ENCODE assay signal across 8 cellular contexts in the genomic region with DNA sequence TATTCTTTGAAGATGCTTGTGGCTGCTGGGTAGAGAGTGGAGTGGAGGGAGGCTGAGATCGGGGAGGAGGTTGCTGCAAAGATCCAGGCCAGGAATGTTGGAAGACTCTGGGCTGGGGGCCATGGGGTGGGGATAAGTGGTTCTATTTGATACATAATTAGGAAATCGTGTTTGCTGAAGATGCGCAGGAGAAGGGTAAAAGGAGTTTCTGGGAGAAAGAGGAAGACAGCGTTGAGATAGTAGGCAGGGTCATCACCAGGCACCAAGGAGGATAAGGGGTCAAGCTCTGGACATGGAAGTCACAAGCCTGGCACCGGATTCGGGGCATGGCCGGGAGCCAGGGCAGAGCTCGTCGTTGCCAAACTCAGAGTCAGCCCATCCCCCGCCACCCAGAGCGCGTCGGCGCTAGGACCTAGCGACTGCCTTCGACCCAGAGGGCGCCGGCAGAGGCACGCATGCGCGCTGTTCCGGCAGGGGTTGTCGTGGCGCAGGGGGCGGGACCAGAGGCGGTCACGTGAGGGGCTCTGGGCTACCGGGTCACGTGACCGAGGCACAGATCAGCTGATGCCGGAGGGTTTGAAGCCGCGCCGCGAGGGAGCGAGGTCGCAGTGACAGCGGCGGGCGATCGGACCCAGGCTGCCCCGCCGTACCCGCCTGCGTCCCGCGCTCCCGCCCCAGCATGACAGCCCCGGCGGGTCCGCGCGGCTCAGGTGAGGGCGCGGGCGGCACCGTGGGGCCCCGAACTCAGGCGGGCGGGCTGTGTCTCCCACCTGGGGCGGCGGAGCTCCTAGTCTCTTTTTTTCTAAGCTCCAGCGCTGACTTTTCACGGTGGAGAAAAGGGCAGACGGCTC. TPM values are rescaled to one million over a fixed set of nuclear protein-coding genes. Genes with fewer than 3 reads are reported as not detected.
DNase-seq lines count a peak whose midpoint lies in the region; ATAC-seq and TF ChIP-seq lines count a peak whose summit lies in the region.

TSS of gene MCOLN1 (plus strand) at position 553 of the 851 bp plus-strand sequence. CDS start at position 680, 127 bp downstream.

- H4K5ac ChIP-seq in IMR-90 (ENCODE audit: low read depth, low read length): peak within 1 kb of the TSS; percentile 98

- CTCF ChIA-PET in IMR-90 (lab: Yijun Ruan, JAX) (interaction anchor here (0.5 to 1.4 kb wide), 2 partner anchors 25 to 193 kb away, joined by 3 read pairs; a partner anchor contains a TSS), OCI-LY7 (lab: Charles Lee; ENCODE audit: unreplicated experiment) (interaction anchor here (0.6 kb wide), 1 partner anchor 168 kb away, joined by 3 read pairs; no protein-coding TSS in a partner anchor)

- no peaks in the 10 kb centered on the region for H3K9me1 ChIP-seq in IMR-90 (ENCODE audit: insufficient read depth, low read length)

- DNase-seq in D341Med (ENCODE audit: low spot score) (peak; percentile 100), IMR-90 (peak; percentile 94), OCI-LY7 (ENCODE audit: low spot score) (peak; percentile 99), activated T-cell treated with anti-CD3 and anti-CD28 coated beads for 24 hours (ENCODE audit: low read depth) (peak; percentile 100), epithelial cell of esophagus (ENCODE audit: low read depth) (peak; percentile 97), mucosa of gallbladder (ENCODE audit: low spot score) (peak; percentile 99)
- DNase-seq in stimulated activated CD8-positive, alpha-beta memory T cell treated with anti-CD3 and anti-CD28 coated beads, Interleukin-4, amount 100 ng/mL, for 4 hours (ENCODE audit: low read depth in 2 of 2, low spot score in 1 of 2): peak; percentile 97 to 99

- dilution Hi-C loops in IMR-90 (cut with HindIII; ENCODE audit: low sequenced_read_pairs, unreplicated experiment): no loop called here

- H3K56ac ChIP-seq in IMR-90 (ENCODE audit: extremely low read depth, insufficient read depth, low read length): peak within 1 kb of the TSS; percentile 53

- no peaks in the 10 kb centered on the region for H3K79me2 ChIP-seq in OCI-LY7 (ENCODE audit: insufficient read depth, low read depth, low read length)

- in situ Hi-C loops in IMR-90 (cut with MboI; ENCODE audit: low sequenced_read_pairs): no loop called here

- peak within 1 kb of the TSS; percentile 89 for H3K23ac ChIP-seq in IMR-90 (ENCODE audit: low read depth, low read length)

- H3K4me2 ChIP-seq in IMR-90 (ENCODE audit: low read depth, low read length) (peak within 1 kb of the TSS; percentile 95), OCI-LY7 (ENCODE audit: low read length) (peak within 1 kb of the TSS; percentile 74)

- H2AFZ ChIP-seq in IMR-90 (replicated peaks; ENCODE audit: low read length, poor library complexity) (peak within 1 kb of the TSS; percentile 97), OCI-LY7 (ENCODE audit: low read length) (peak within 1 kb of the TSS; percentile 90)

- no peaks in the 10 kb centered on the region for H4K20me1 ChIP-seq in IMR-90 (ENCODE audit: insufficient read depth, low read length)
- no peaks in the 10 kb centered on the region for H4K20me1 ChIP-seq in OCI-LY7 (ENCODE audit: insufficient read depth, low read length)

- peak within 1 kb of the TSS; percentile 16; the same call in 1 of the 3 replicates for H2BK15ac ChIP-seq in IMR-90 (ENCODE audit: low read depth, low read length)

- no peak; the same call in 1 of the 2 replicates for TF ChIP-seq RAD21 in IMR-90 (IDR thresholded peaks at IDR 0.05; ENCODE audit: low read length)

- peak within 1 kb of the TSS; percentile 85 for H2BK5ac ChIP-seq in IMR-90 (ENCODE audit: low read depth, low read length, poor library complexity, severe bottlenecking)

- peak within 1 kb of the TSS; percentile 89 to 99 for H4K8ac ChIP-seq in IMR-90 (ENCODE audit: low read depth in 2 of 2, low read length in 2 of 2)

- no peak; the same call in 1 of the 2 replicates for TF ChIP-seq POLR2A in IMR-90 (IDR thresholded peaks at IDR 0.05; ENCODE audit: low read depth, low read length)

- peaks cover 10 to 35% of the 10 kb centered on the region in 2 experiments for H3K79me1 ChIP-seq in IMR-90 (ENCODE audit: low read depth in 1 of 2, low read length in 2 of 2)

- peak within 1 kb of the TSS; percentile 91 for H4K91ac ChIP-seq in IMR-90 (ENCODE audit: insufficient read depth, low read depth, low read length)

- POLR2A ChIA-PET in IMR-90 (lab: Charles Lee; ENCODE audit: unreplicated experiment): no interaction called here
- POLR2A ChIA-PET in OCI-LY7 (lab: Charles Lee): interaction anchor here (1.1 to 1.7 kb wide), 3 partner anchors 10 to 83 kb away, joined by 4 to 7 read pairs (median 4); no protein-coding TSS in a partner anchor

- H3K18ac ChIP-seq in IMR-90 (ENCODE audit: low read depth, low read length): peak within 1 kb of the TSS; percentile 75

- peak within 1 kb of the TSS; percentile 95 for H2AK5ac ChIP-seq in IMR-90 (ENCODE audit: low read depth, low read length)

- H2BK20ac ChIP-seq in IMR-90 (ENCODE audit: low read depth, low read length): peak within 1 kb of the TSS; percentile 21

- H3K4me3 ChIP-seq in IMR-90 (ENCODE audit: insufficient read depth, low read depth, low read length) (peak within 1 kb of the TSS; percentile 59), OCI-LY7 (ENCODE audit: low read depth, low read length, poor library complexity, severe bottlenecking) (peak within 1 kb of the TSS; percentile 78), epithelial cell of esophagus (ENCODE audit: low read length) (peak within 1 kb of the TSS; percentile 66)

- H3K9ac ChIP-seq in IMR-90 (ENCODE audit: low read depth, low read length): peak within 1 kb of the TSS; percentile 73

- 0% methylated on average over 26 of the region's 65 CpGs; no CpG with 5 or more reads in 1 of the 2 experiments for WGBS in IMR-90 (ENCODE audit: extremely low coverage in 2 of 2, insufficient read length in 1 of 2), 2 experiments

- no peaks in the 10 kb centered on the region for H3K9me2 ChIP-seq in OCI-LY7 (ENCODE audit: insufficient read depth, low read length)

- peak within 1 kb of the TSS; percentile 97 for H3K4ac ChIP-seq in IMR-90 (ENCODE audit: low read depth, low read length)

- BruUV-seq in IMR-90 (replicated peaks; lab: Mats Ljungman, UMichigan) (no TSS peak), OCI-LY7 (replicated peaks; lab: Mats Ljungman, UMichigan) (no TSS peak)

- no peaks in the 10 kb centered on the region for H3K27me3 ChIP-seq in IMR-90 (ENCODE audit: control insufficient read depth, insufficient read depth, low read length)

- ATAC-seq in GM21526 (IDR thresholded peaks at IDR 0.05; ENCODE audit: low FRiP score, unreplicated experiment): peak; percentile 65
- peak; percentile 97 for ATAC-seq in IMR-90 (ENCODE audit: low read depth)

- H3K27ac ChIP-seq in IMR-90 (ENCODE audit: insufficient read depth, low read length): peak within 1 kb of the TSS; percentile 83
- H3K27ac ChIP-seq in OCI-LY7 (ENCODE audit: low read depth, low read length, poor library complexity, severe bottlenecking): no peak within 1 kb of the TSS

- peak within 1 kb of the TSS; percentile 94 for H2AK9ac ChIP-seq in IMR-90 (replicated peaks; ENCODE audit: low read depth, low read length, poor library complexity)

- TF ChIP-seq CTCF in IMR-90 (conservative IDR thresholded peaks at IDR 0.05; ENCODE audit: low read depth, low read length): no peak
- TF ChIP-seq CTCF in OCI-LY7 (conservative IDR thresholded peaks at IDR 0.05; ENCODE audit: low read length): no peak
- TF ChIP-seq CTCF in epithelial cell of esophagus (IDR thresholded peaks at IDR 0.05; ENCODE audit: insufficient read depth, low read depth, low read length, missing control alignments): no peak

- H3K4me1 ChIP-seq in IMR-90 (ENCODE audit: control insufficient read depth, insufficient read depth, low read length) (peaks cover 2% of the 10 kb centered on the region; the same call in 1 of the 2 replicates), OCI-LY7 (ENCODE audit: insufficient read depth, low read length, poor library complexity, severe bottlenecking) (peaks cover 14% of the 10 kb centered on the region)

- peaks cover 20% of the 10 kb centered on the region; the same call in 1 of the 2 replicates for H3K36me3 ChIP-seq in IMR-90 (ENCODE audit: control insufficient read depth, insufficient read depth, low read length)
- no peaks in the 10 kb centered on the region for H3K36me3 ChIP-seq in OCI-LY7 (ENCODE audit: insufficient read depth, low read length)

- intact Hi-C loops in IMR-90 (cut with micrococcal nuclease) (loop anchor here (1.0 kb wide), 1 partner anchor 168 kb away; no protein-coding TSS in a partner anchor), OCI-LY7 (cut with micrococcal nuclease; ENCODE audit: unreplicated experiment) (loop anchor here (1.0 kb wide), 1 partner anchor 13 kb away; the partner anchor contains the start of gene PNPLA6)

- peak within 1 kb of the TSS; percentile 98 for H3K14ac ChIP-seq in IMR-90 (replicated peaks; ENCODE audit: low read depth, low read length)

- H3K9me3 ChIP-seq in IMR-90 (ENCODE audit: control insufficient read depth, insufficient read depth, low read length): no peaks in the 10 kb centered on the region
- no peaks in the 10 kb centered on the region for H3K9me3 ChIP-seq in OCI-LY7 (ENCODE audit: low read length)

- H2BK120ac ChIP-seq in IMR-90 (ENCODE audit: low read depth, low read length): peak within 1 kb of the TSS; percentile 64

TF ChIP-seq in IMR-90, 13 proteins besides CTCF, POLR2A, EP300 and RAD21:
- TF ChIP-seq MXI1 (IDR thresholded peaks at IDR 0.05; ENCODE audit: borderline replicate concordance, low read depth, low read length) (peak; percentile 96), MAFK (IDR thresholded peaks at IDR 0.05; ENCODE audit: low read depth, low read length) (no peak), NFE2L2 (IDR thresholded peaks at IDR 0.05; ENCODE audit: low read depth, low read length) (no peak), BHLHE40 (IDR thresholded peaks at IDR 0.05; ENCODE audit: low read depth, low read length) (peak; percentile 92), FOS (IDR thresholded peaks at IDR 0.05; ENCODE audit: low read depth, low read length) (peak; percentile 99), MAZ (IDR thresholded peaks at IDR 0.05; ENCODE audit: borderline replicate concordance, low read depth, low read length) (peak; percentile 68; the same call in 1 of the 2 replicates), USF2 (IDR thresholded peaks at IDR 0.05; ENCODE audit: low read depth, low read length) (peak; percentile 100)

RNA-seq across cellular contexts. Expression of gene MCOLN1, which starts in this region (rescaled TPM):
- total RNA-seq in IMR-90 (2012; rRNA removed) (2.5 and 3.4 TPM in 2 replicates), OCI-LY7 (2022) (16.7 and 18.3 TPM in 2 replicates), mucosa of gallbladder (30.0 TPM)
- 19.6 and 24.3 TPM in 2 replicates for polyA plus RNA-seq in IMR-90 (2012; rRNA removed)
- 13.9 and 26.7 TPM in 2 replicates for polyA plus RNA-seq in IMR-90 (2012; cell fraction: cytosol; rRNA removed)
- polyA plus RNA-seq in IMR-90 (2012; cell fraction: nucleus; rRNA removed; ENCODE audit: low replicate concordance): 48.5 and 136 TPM in 2 replicates
- total RNA-seq in OCI-LY7 (2014; rRNA removed; shearing (Covaris generic)): 2.4 and 7.8 TPM in 2 replicates
